ENCODE assay signal across 11 cellular contexts in the genomic region with DNA sequence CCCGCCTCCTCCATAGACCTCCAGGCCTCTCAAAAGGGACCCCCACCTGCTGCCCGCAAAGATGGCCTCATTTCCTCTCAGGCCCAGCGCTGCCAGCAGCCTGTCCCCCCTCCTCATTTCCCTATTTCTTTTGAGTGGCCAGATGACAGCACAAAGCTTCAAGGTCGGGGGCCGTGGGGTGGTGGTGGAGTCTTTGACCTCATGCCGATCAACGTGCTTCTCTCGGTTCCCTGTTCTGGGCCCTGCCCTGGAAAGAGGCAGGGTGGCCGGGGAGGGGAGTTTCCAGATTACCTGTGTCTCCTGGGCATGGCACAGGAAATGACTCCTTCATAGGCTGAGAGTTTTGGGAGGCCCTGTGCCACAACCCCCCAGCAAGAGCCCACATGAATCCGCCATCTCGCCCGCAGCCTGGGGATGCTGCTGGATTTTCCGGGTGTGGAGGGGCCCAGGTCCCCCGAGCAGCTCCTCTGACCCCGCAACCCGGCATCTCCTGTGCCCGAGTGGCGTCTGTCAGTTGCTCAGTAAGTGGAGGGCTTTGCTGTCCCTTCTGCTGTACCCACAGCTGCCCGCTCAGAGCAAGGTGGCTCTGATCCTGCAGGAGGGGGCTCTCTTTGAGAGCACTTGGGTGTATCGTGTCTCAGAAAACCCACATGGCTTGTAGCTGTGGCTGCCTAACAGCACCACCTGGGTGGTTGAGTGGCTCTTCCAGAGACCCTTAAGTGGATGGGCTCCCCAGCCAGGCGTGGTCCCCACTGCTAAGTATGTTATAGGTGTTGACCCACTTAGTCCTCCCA.
A peak's percentile ranks its signal among the peaks of the same experiment; 100 is the strongest.
DNase-seq lines count a peak whose midpoint lies in the region; ATAC-seq and TF ChIP-seq lines count a peak whose summit lies in the region.
"Had no signal": no experiment of that assay in that cellular context is flagged by ENCODE, and none has a peak within 500 bp of the region (broad histone marks: within the 10 kb centered on the region; RNA-seq: fewer than 3 reads in every experiment).

No MANE protein-coding gene starts in this region.

- no peak overlapping the region for H3K4me3 Mint-ChIP-seq in neural crest cell
- no peak overlapping the region for H3K4me3 Mint-ChIP-seq in glutamatergic neuron (ENCODE audit: unreplicated experiment)

- H3K4me1 Mint-ChIP-seq in neural crest cell (peaks cover 37% of the 10 kb centered on the region), glutamatergic neuron (ENCODE audit: low read depth, unreplicated experiment) (peaks cover 33% of the 10 kb centered on the region)

- H3K9me3 Mint-ChIP-seq in neural crest cell (no peaks in the 10 kb centered on the region), glutamatergic neuron (ENCODE audit: unreplicated experiment) (peaks cover 8% of the 10 kb centered on the region)

- DNase-seq in NCI-H524 (lab: John Stamatoyannopoulos, UW) (peak; percentile 94 to 98), neural crest cell (ENCODE audit: low read depth, low spot score) (no peak), coronary artery (ENCODE audit: low spot score) (no peak), glutamatergic neuron (no peak)
- DNase-seq: HCEC 1CT, kidney, NCI-H2171, T-helper 9 cell had no signal

- H3K27me3 Mint-ChIP-seq in neural crest cell (ENCODE audit: low read depth) (no peaks in the 10 kb centered on the region), glutamatergic neuron (ENCODE audit: unreplicated experiment) (peaks cover 10% of the 10 kb centered on the region)

- H3K27ac Mint-ChIP-seq in neural crest cell (ENCODE audit: unreplicated experiment) (peak overlapping the region; percentile 78), glutamatergic neuron (ENCODE audit: unreplicated experiment) (no peak overlapping the region)

- TF ChIP-seq CTCF in neural crest cell (conservative IDR thresholded peaks at IDR 0.05) (no peak), coronary artery (IDR thresholded peaks at IDR 0.05) (no peak), glutamatergic neuron (IDR thresholded peaks at IDR 0.05; ENCODE audit: partially characterized antibody, unreplicated experiment) (no peak)

- peak; percentile 37 for ATAC-seq in GM18498 (IDR thresholded peaks at IDR 0.05; ENCODE audit: unreplicated experiment)
- ATAC-seq in GM21367 (IDR thresholded peaks at IDR 0.05; ENCODE audit: unreplicated experiment) = peak; percentile 38
- ATAC-seq in GM21619 (IDR thresholded peaks at IDR 0.05; ENCODE audit: unreplicated experiment) = no peak

- H3K27ac ChIP-seq in coronary artery = no peak overlapping the region

- H3K36me3 Mint-ChIP-seq in neural crest cell (ENCODE audit: low read depth) (peaks cover 4% of the 10 kb centered on the region), glutamatergic neuron (ENCODE audit: unreplicated experiment) (peaks cover 9% of the 10 kb centered on the region)

- H3K4me3 ChIP-seq in coronary artery = no peak overlapping the region

Comparison
In these comparisons a context has a peak if more than half of its experiments do, and no peak if none do; other contexts are left out.
1. DNase-seq: peak in NCI-H524 (2 of 2); none in neural crest cell (single experiment), coronary artery (single experiment) and glutamatergic neuron (single experiment).